ENCODE assay signal across 28 cellular contexts in the genomic region with DNA sequence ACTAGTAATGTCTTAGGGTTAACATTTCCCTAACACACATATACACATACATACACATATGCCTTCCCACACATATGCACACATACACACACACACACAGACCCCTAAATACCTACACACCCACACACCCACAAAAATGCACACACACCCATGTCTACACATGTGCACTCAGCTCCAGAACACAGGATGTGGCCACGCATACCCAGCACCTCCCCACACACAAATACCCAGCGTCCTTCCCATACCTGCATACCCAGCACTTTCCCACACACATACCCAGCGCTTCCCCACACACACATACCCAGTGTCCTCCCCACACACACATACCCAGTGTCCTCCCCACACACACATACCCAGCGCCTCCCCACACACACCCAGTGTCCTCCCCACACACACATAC.
"Had no signal": no experiment of that assay in that cellular context is flagged by ENCODE, and none has a peak within 500 bp of the region (broad histone marks: within the 10 kb centered on the region; RNA-seq: fewer than 3 reads in every experiment).

No MANE protein-coding gene starts in this region.

- H3K36me3 Mint-ChIP-seq: stimulated activated effector memory CD8-positive, alpha-beta T cell treated with anti-CD3 and anti-CD28 coated beads, Interleukin-12 subunit alpha, Interleukin-12 subunit beta, amount 100 ng/mL, for 72 hours had no signal

- DNase-seq: activated CD4-positive, alpha-beta T cell treated with anti-CD3 and anti-CD28 coated beads for 1 hour; activated CD4-positive, alpha-beta T cell treated with anti-CD3 and anti-CD28 coated beads, Interleukin-2, amount 50 U/mL, for 48 hours; activated CD8-positive, alpha-beta memory T cell treated with anti-CD3 and anti-CD28 coated beads for 24 hours; activated gamma-delta T cell treated with Interleukin-2 at 50 U/mL for 16 hours; dermis blood vessel endothelial cell; effector CD4-positive, alpha-beta T cell; esophagus squamous epithelium; foreskin melanocyte; kidney glomerular epithelial cell; mesendoderm; pancreas; psoas muscle; sigmoid colon; small intestine; stimulated activated CD4-positive, alpha-beta T cell treated with anti-CD3 and anti-CD28 coated beads, Interleukin-4, amount 100 ng/mL, for 24 hours; stomach; thyroid gland; upper lobe of left lung had no signal

- ATAC-seq: left lung; pancreas; psoas muscle; stimulated activated effector memory CD8-positive, alpha-beta T cell treated with anti-CD3 and anti-CD28 coated beads, Interleukin-12 subunit alpha, Interleukin-12 subunit beta, amount 100 ng/mL, for 72 hours; WTC11 had no signal

- H3K27me3 Mint-ChIP-seq: central memory CD8-positive, alpha-beta T cell had no signal

- H3K27ac Mint-ChIP-seq: nephron; stimulated activated effector memory CD8-positive, alpha-beta T cell treated with anti-CD3 and anti-CD28 coated beads, Interleukin-12 subunit alpha, Interleukin-12 subunit beta, amount 100 ng/mL, for 72 hours; WTC11 had no signal

- H3K4me1 ChIP-seq: breast epithelium, esophagus squamous epithelium, pancreas, psoas muscle, thyroid gland, vagina had no signal

- H3K9me3 Mint-ChIP-seq: central memory CD8-positive, alpha-beta T cell; stimulated activated effector memory CD8-positive, alpha-beta T cell treated with anti-CD3 and anti-CD28 coated beads, Interleukin-12 subunit alpha, Interleukin-12 subunit beta, amount 100 ng/mL, for 72 hours had no signal

- H3K27me3 ChIP-seq: pancreas, thyroid gland, upper lobe of left lung, vagina had no signal

- H3K4me3 Mint-ChIP-seq: central memory CD8-positive, alpha-beta T cell; nephron; stimulated activated effector memory CD8-positive, alpha-beta T cell treated with anti-CD3 and anti-CD28 coated beads, Interleukin-12 subunit alpha, Interleukin-12 subunit beta, amount 100 ng/mL, for 72 hours; WTC11 had no signal

- H3K36me3 ChIP-seq: breast epithelium, esophagus squamous epithelium, left lung, pancreas, sigmoid colon, stomach, thyroid gland, upper lobe of left lung, vagina had no signal

- H3K9me3 ChIP-seq: esophagus squamous epithelium, pancreas, psoas muscle, thyroid gland, upper lobe of left lung, vagina had no signal

- H3K4me3 ChIP-seq: breast epithelium, esophagus squamous epithelium, left lung, lung, pancreas, psoas muscle, sigmoid colon, SK-N-MC, stomach, thyroid gland, upper lobe of left lung, vagina had no signal

- H3K27ac ChIP-seq: breast epithelium, epithelial cell of prostate, esophagus squamous epithelium, left lung, pancreas, psoas muscle, sigmoid colon, SK-N-MC, stomach, thyroid gland, upper lobe of left lung, vagina had no signal
